Comparison of ENCODE assay signal across 13 cellular contexts in genomic region chr19:11479090-11479469, GRCh38. TPM values are rescaled to one million over a fixed set of nuclear protein-coding genes. Genes with fewer than 3 reads are reported as not detected.
DNase-seq lines count a peak whose midpoint lies in the region; ATAC-seq and TF ChIP-seq lines count a peak whose summit lies in the region.
"Had no signal": no experiment of that assay in that cellular context is flagged by ENCODE, and none has a peak within 500 bp of the region (broad histone marks: within the 10 kb centered on the region; RNA-seq: fewer than 3 reads in every experiment).

No MANE protein-coding gene starts in this region.

- DNase-seq in SK-N-SH: no peak
- no peak for DNase-seq in effector memory CD8-positive, alpha-beta T cell
- no peak for DNase-seq in progenitor cell of endocrine pancreas (ENCODE audit: low spot score, unreplicated experiment)
- no peak for DNase-seq in NCI-H187 (lab: John Stamatoyannopoulos, UW)
- DNase-seq: activated CD4-positive, alpha-beta T cell treated with anti-CD3 and anti-CD28 coated beads for 1 hour; activated gamma-delta T cell; NCI-H524 treated with DMSO at 0.1 percent for 48 hours had no signal

- H3K27ac Mint-ChIP-seq in effector memory CD8-positive, alpha-beta T cell: no peak overlapping the region
- peak overlapping the region; percentile 13 for H3K27ac Mint-ChIP-seq in progenitor cell of endocrine pancreas
- H3K27ac Mint-ChIP-seq: stimulated activated naive CD8-positive, alpha-beta T cell treated with anti-CD3 and anti-CD28 coated beads, Interleukin-15, Interleukin-2, amounts not matched to agents 100 ng/mL and 50 ng/mL, for 24 hours had no signal

- peak overlapping the region; percentile 60 to 64 for H3K4me3 Mint-ChIP-seq in effector memory CD8-positive, alpha-beta T cell
- peak overlapping the region; percentile 24 for H3K4me3 Mint-ChIP-seq in progenitor cell of endocrine pancreas (ENCODE audit: low read depth)
- H3K4me3 Mint-ChIP-seq: stimulated activated naive CD8-positive, alpha-beta T cell treated with anti-CD3 and anti-CD28 coated beads, Interleukin-15, Interleukin-2, amounts not matched to agents 100 ng/mL and 50 ng/mL, for 24 hours had no signal

- peak overlapping the region; percentile 47; the same call in 1 of the 2 replicates for H3K4me2 ChIP-seq in SK-N-SH

- no peaks in the 10 kb centered on the region for H3F3A ChIP-seq in SK-N-SH (replicated peaks; ENCODE audit: insufficient read depth)

- no peaks in the 10 kb centered on the region for H3K9me3 ChIP-seq in SK-N-SH
- H3K9me3 ChIP-seq: ovary had no signal

- H3K79me2 ChIP-seq in SK-N-SH (ENCODE audit: insufficient read depth): no peaks in the 10 kb centered on the region

- ATAC-seq in SK-N-SH treated with all-trans-retinoic acid at 6 μM for 48 hours (no peak), HG03432 (IDR thresholded peaks at IDR 0.05; ENCODE audit: unreplicated experiment) (no peak)
- no peak for ATAC-seq in effector memory CD8-positive, alpha-beta T cell (replicated peaks)

- 42% methylated on average over 12 of the region's 13 CpGs for WGBS in SK-N-SH (ENCODE audit: low lambda C conversion rate)

- no peaks in the 10 kb centered on the region for H3K9me2 ChIP-seq in SK-N-SH

- H3K9ac ChIP-seq in SK-N-SH: no peak overlapping the region

- peak overlapping the region in 1 of 2 experiments; percentile 54; a peak in 2 of 4 replicates for H3K4me3 ChIP-seq in SK-N-SH (ENCODE audit: low read depth in 2 of 2, low read length in 1 of 2)
- H3K4me3 ChIP-seq: ovary, SJSA1 had no signal

- POLR2A ChIA-PET in SK-N-SH (lab: Yijun Ruan, JAX): interaction anchor here (0.6 to 0.7 kb wide), 2 partner anchors 29 to 104 kb away, joined by 3 read pairs; no protein-coding TSS in a partner anchor

- TF ChIP-seq CTCF in SK-N-SH (IDR thresholded peaks at IDR 0.05) (no peak), progenitor cell of endocrine pancreas (IDR thresholded peaks at IDR 0.05; ENCODE audit: unreplicated experiment) (no peak)

- H3K27me3 Mint-ChIP-seq in effector memory CD8-positive, alpha-beta T cell: peaks cover 23 to 36% of the 10 kb centered on the region in 2 donors
- H3K27me3 Mint-ChIP-seq in progenitor cell of endocrine pancreas: peaks cover 56% of the 10 kb centered on the region

- peaks cover 17% of the 10 kb centered on the region for H3K36me3 Mint-ChIP-seq in effector memory CD8-positive, alpha-beta T cell (ENCODE audit: insufficient read depth)
- H3K36me3 Mint-ChIP-seq in progenitor cell of endocrine pancreas (ENCODE audit: insufficient read depth): peaks cover 2% of the 10 kb centered on the region

- TF ChIP-seq RAD21 in SK-N-SH (IDR thresholded peaks at IDR 0.05; ENCODE audit: low read length): no peak

- peaks cover 0 to 19% of the 10 kb centered on the region in 2 experiments; a peak in 1 of 4 replicates for H3K4me1 ChIP-seq in SK-N-SH (ENCODE audit: control insufficient read depth in 1 of 2, insufficient read depth in 2 of 2, low read depth in 1 of 2, low read length in 1 of 2)

- CTCF ChIA-PET in SK-N-SH (lab: Yijun Ruan, JAX): interaction anchor here (1.6 to 3.1 kb wide), 2 partner anchors 98 to 101 kb away, joined by 3 to 9 read pairs; no protein-coding TSS in a partner anchor

- peak overlapping the region in 1 of 2 experiments; percentile 60; a peak in 2 of 4 replicates for H3K27ac ChIP-seq in SK-N-SH (ENCODE audit: low read depth in 2 of 2, low read length in 1 of 2)
- H3K27ac ChIP-seq: HL-60, ovary, SJSA1 had no signal

- peaks cover 25% of the 10 kb centered on the region; the same call in 1 of the 2 replicates for H3K27me3 ChIP-seq in SK-N-SH (ENCODE audit: insufficient read depth)

- no peak for TF ChIP-seq EP300 in SK-N-SH (IDR thresholded peaks at IDR 0.05; ENCODE audit: borderline replicate concordance in 1 of 2, low read depth in 1 of 2, low read length in 1 of 2)

- no peaks in the 10 kb centered on the region for H3K9me3 Mint-ChIP-seq in effector memory CD8-positive, alpha-beta T cell
- H3K9me3 Mint-ChIP-seq in progenitor cell of endocrine pancreas (ENCODE audit: low read depth): no peaks in the 10 kb centered on the region
- H3K9me3 Mint-ChIP-seq: stimulated activated naive CD8-positive, alpha-beta T cell treated with anti-CD3 and anti-CD28 coated beads, Interleukin-15, Interleukin-2, amounts not matched to agents 100 ng/mL and 50 ng/mL, for 24 hours had no signal

- H2AFZ ChIP-seq in SK-N-SH (ENCODE audit: low read depth): no peak overlapping the region

- H3K36me3 ChIP-seq in SK-N-SH (replicated peaks in 1 of 2; ENCODE audit: control insufficient read depth in 1 of 2, insufficient read depth in 2 of 2, low read length in 1 of 2): no peaks in the 10 kb centered on the region
- H3K36me3 ChIP-seq: ovary had no signal

- no peaks in the 10 kb centered on the region for H4K20me1 ChIP-seq in SK-N-SH (ENCODE audit: insufficient read depth)

- H3K4me1 Mint-ChIP-seq in effector memory CD8-positive, alpha-beta T cell (ENCODE audit: low read depth in 2 of 2): peaks cover 18 to 22% of the 10 kb centered on the region in 2 donors
- no peaks in the 10 kb centered on the region for H3K4me1 Mint-ChIP-seq in progenitor cell of endocrine pancreas (ENCODE audit: low read depth)

TF ChIP-seq in SK-N-SH, 30 proteins besides CTCF, POLR2A, EP300 and RAD21:
- TF ChIP-seq ZBTB33 (IDR thresholded peaks at IDR 0.05; ENCODE audit: borderline replicate concordance, low read depth): no peak

TF ChIP-seq in SK-N-SH treated with all-trans-retinoic acid at 6 μM for 48 hours, 23 proteins besides CTCF, POLR2A, EP300 and RAD21 (continues in another document):
- no peak for TF ChIP-seq SNAI2 (CRISPR knock-in tag; IDR thresholded peaks at IDR 0.05)
- TF ChIP-seq TSHZ2 (CRISPR knock-in tag; IDR thresholded peaks at IDR 0.05): no peak
- TF ChIP-seq POU6F1 (CRISPR knock-in tag; IDR thresholded peaks at IDR 0.05; ENCODE audit: borderline replicate concordance, low read depth): no peak
- TF ChIP-seq ZC3H10 (CRISPR knock-in tag; IDR thresholded peaks at IDR 0.05): no peak
- no peak for TF ChIP-seq RARB (CRISPR knock-in tag; IDR thresholded peaks at IDR 0.05)
- no peak for TF ChIP-seq ZNF565 (CRISPR knock-in tag; conservative IDR thresholded peaks at IDR 0.05; ENCODE audit: low read depth)

RNA-seq across cellular contexts. Expression of gene ELAVL3, which starts 1.8 kb away (rescaled TPM):
- polyA plus RNA-seq in SK-N-SH (2012; rRNA removed): 0.48 and 0.68 TPM in 2 replicates
- polyA plus RNA-seq in SK-N-SH (2012; cell fraction: cytosol; rRNA removed): 0.67 and 1.5 TPM in 2 replicates
- 1.0 and 1.6 TPM in 2 replicates for polyA plus RNA-seq in SK-N-SH (2012; cell fraction: nucleus; rRNA removed)
- total RNA-seq in progenitor cell of endocrine pancreas: 0.87 and 1.4 TPM in 2 replicates
- total RNA-seq: ovary had no signal
- polyA plus RNA-seq: ovary had no signal

RNA-seq across cellular contexts. Expression of gene ZNF653, which starts 26.6 kb away (rescaled TPM):
- 14.5 and 14.7 TPM in 2 replicates for polyA plus RNA-seq in SK-N-SH (2012; rRNA removed)
- 7.2 and 10.5 TPM in 2 replicates for polyA plus RNA-seq in SK-N-SH (2012; cell fraction: cytosol; rRNA removed)
- polyA plus RNA-seq in SK-N-SH (2012; cell fraction: nucleus; rRNA removed): 41.9 and 44.2 TPM in 2 replicates
- total RNA-seq in progenitor cell of endocrine pancreas: 17.6 and 21.8 TPM in 2 replicates

RNA-seq across cellular contexts. Expression of gene PRKCSH, which starts 43.6 kb away (rescaled TPM):
- polyA plus RNA-seq in SK-N-SH (2012; rRNA removed): 198 and 502 TPM in 2 replicates
- polyA plus RNA-seq in SK-N-SH (2012; cell fraction: cytosol; rRNA removed): 245 and 294 TPM in 2 replicates
- polyA plus RNA-seq in SK-N-SH (2012; cell fraction: nucleus; rRNA removed): 658 and 734 TPM in 2 replicates
- 409 and 437 TPM in 2 replicates for total RNA-seq in progenitor cell of endocrine pancreas

RNA-seq across cellular contexts. Expression of gene ODAD3, which starts 44.2 kb away (rescaled TPM):
- 3.2 and 4.2 TPM in 2 replicates for polyA plus RNA-seq in SK-N-SH (2012; rRNA removed)
- 2.1 and 2.3 TPM in 2 replicates for polyA plus RNA-seq in SK-N-SH (2012; cell fraction: cytosol; rRNA removed)
- 6.9 and 7.8 TPM in 2 replicates for polyA plus RNA-seq in SK-N-SH (2012; cell fraction: nucleus; rRNA removed)
- total RNA-seq in progenitor cell of endocrine pancreas: 1.8 and 2.2 TPM in 2 replicates

RNA-seq across cellular contexts. Expression of gene ECSIT, which starts 49.9 kb away (rescaled TPM):
- polyA plus RNA-seq in SK-N-SH (2012; rRNA removed): 35.6 and 43.8 TPM in 2 replicates
- 20.7 and 27.9 TPM in 2 replicates for polyA plus RNA-seq in SK-N-SH (2012; cell fraction: cytosol; rRNA removed)
- polyA plus RNA-seq in SK-N-SH (2012; cell fraction: nucleus; rRNA removed): 72.2 and 94.5 TPM in 2 replicates
- 36.1 and 38.5 TPM in 2 replicates for total RNA-seq in progenitor cell of endocrine pancreas
